In the genomic region with DNA sequence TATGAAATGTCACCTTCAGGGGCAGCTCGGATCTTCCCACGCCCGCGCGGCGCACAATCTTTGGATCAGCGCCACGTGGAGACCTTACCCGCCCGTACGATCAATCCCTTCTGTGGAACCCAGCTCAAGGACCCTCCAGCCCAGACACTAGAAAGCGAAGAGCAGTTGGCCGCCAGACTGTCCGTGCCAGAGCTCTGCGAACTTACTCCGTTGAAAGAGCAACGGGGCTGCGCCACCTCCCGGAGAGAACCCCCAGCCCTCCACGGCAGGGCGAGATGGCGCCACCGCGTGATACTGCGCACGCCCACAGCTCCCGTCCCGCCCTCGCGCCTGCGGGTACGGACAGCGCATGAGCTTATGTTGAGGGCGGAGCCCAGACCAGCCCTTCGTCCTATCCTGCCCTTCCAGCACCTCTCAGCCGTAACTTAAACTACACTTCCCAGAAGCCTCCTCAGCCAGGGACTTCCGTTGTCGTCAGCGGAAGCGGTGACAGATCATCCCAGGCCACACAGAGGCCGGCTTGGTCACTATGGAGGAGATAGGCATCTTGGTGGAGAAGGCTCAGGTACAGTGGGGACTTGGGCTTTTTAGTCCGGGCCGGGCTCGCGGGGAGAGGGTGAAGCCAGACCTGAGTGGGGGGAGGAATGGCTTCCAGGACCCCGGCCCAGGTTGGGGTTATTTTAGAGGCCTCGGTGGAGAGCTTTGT, we compare ENCODE assay signal across 1 cellular context.
TF ChIP-seq lines count a peak whose summit lies in the region.

A gene (plus strand): TSS at position 492 of the 706 bp plus-strand sequence. CDS start 38 bp downstream, at position 530.

TF ChIP-seq in K562, 482 proteins besides CTCF, POLR2A, EP300 and RAD21 (continued from another document and continues in another):
- TF ChIP-seq, protein P1, sequence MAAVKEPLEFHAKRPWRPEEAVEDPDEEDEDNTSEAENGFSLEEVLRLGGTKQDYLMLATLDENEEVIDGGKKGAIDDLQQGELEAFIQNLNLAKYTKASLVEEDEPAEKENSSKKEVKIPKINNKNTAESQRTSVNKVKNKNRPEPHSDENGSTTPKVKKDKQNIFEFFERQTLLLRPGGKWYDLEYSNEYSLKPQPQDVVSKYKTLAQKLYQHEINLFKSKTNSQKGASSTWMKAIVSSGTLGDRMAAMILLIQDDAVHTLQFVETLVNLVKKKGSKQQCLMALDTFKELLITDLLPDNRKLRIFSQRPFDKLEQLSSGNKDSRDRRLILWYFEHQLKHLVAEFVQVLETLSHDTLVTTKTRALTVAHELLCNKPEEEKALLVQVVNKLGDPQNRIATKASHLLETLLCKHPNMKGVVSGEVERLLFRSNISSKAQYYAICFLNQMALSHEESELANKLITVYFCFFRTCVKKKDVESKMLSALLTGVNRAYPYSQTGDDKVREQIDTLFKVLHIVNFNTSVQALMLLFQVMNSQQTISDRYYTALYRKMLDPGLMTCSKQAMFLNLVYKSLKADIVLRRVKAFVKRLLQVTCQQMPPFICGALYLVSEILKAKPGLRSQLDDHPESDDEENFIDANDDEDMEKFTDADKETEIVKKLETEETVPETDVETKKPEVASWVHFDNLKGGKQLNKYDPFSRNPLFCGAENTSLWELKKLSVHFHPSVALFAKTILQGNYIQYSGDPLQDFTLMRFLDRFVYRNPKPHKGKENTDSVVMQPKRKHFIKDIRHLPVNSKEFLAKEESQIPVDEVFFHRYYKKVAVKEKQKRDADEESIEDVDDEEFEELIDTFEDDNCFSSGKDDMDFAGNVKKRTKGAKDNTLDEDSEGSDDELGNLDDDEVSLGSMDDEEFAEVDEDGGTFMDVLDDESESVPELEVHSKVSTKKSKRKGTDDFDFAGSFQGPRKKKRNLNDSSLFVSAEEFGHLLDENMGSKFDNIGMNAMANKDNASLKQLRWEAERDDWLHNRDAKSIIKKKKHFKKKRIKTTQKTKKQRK (IDR thresholded peaks at IDR 0.05; ENCODE audit: borderline replicate concordance, low read depth, low read length) = no peak
- TF ChIP-seq PCBP2 (IDR thresholded peaks at IDR 0.05; ENCODE audit: low read depth, low read length, poor library complexity, severe bottlenecking) (no peak), IFI16 (CRISPR knock-in tag; IDR thresholded peaks at IDR 0.05) (no peak), ZNF184 (CRISPR knock-in tag; IDR thresholded peaks at IDR 0.05) (no peak), MCM3 (IDR thresholded peaks at IDR 0.05) (no peak), ZNF431 (CRISPR knock-in tag; IDR thresholded peaks at IDR 0.05) (no peak), OTX1 (CRISPR knock-in tag; IDR thresholded peaks at IDR 0.05) (no peak; the same call in 1 of the 2 replicates), SLC30A9 (CRISPR knock-in tag; IDR thresholded peaks at IDR 0.05) (no peak), CEBPB (tag; IDR thresholded peaks at IDR 0.05) (no peak), KAT8 (IDR thresholded peaks at IDR 0.05; ENCODE audit: low read depth) (no peak), SMC3 (conservative IDR thresholded peaks at IDR 0.05; ENCODE audit: insufficient read depth, low read depth, low read length) (peak; percentile 62), KDM4B (IDR thresholded peaks at IDR 0.05; ENCODE audit: borderline replicate concordance in 2 of 2, low read depth in 1 of 2) (peak in 1 of 2 experiments; percentile 78; a peak in 1 of 4 replicates), ZFPM2 (CRISPR knock-in tag; IDR thresholded peaks at IDR 0.05) (0 out of 2 replicates have a peak, but pooled peaks have one; percentile 42), ZEB2 (IDR thresholded peaks at IDR 0.05) (no peak; the same call in 1 of the 2 replicates), EP400 (IDR thresholded peaks at IDR 0.05) (peak; percentile 98), ZNF436 (CRISPR knock-in tag; IDR thresholded peaks at IDR 0.05) (no peak), STAT5A (IDR thresholded peaks at IDR 0.05; ENCODE audit: borderline replicate concordance, low read length) (no peak; the same call in 1 of the 2 replicates), PRPF4 (IDR thresholded peaks at IDR 0.05; ENCODE audit: insufficient read depth, low read depth, low read length, poor library complexity, severe bottlenecking) (no peak), HDAC8 (tag; IDR thresholded peaks at IDR 0.05) (no peak; the same call in 1 of the 2 replicates), BDP1 (IDR thresholded peaks at IDR 0.05; ENCODE audit: insufficient read depth, insufficient read length) (no peak), GATAD2B (IDR thresholded peaks at IDR 0.05; ENCODE audit: borderline replicate concordance) (no peak), BCOR (IDR thresholded peaks at IDR 0.05) (no peak), ETV1 (tag; conservative IDR thresholded peaks at IDR 0.05; ENCODE audit: low read depth) (peak; percentile 67), HMG20B (CRISPR knock-in tag; IDR thresholded peaks at IDR 0.05) (no peak), HLTF (IDR thresholded peaks at IDR 0.05) (no peak), XRCC5 (IDR thresholded peaks at IDR 0.05; ENCODE audit: low read depth, low read length) (0 out of 2 replicates have a peak, but pooled peaks have one; percentile 20), RNF2 (IDR thresholded peaks at IDR 0.05) (no peak; the same call in 1 of the 2 replicates), NBN (IDR thresholded peaks at IDR 0.05; ENCODE audit: low read depth) (no peak), RBM17 (IDR thresholded peaks at IDR 0.05; ENCODE audit: borderline replicate concordance, low read depth, low read length) (no peak), SAFB2 (IDR thresholded peaks at IDR 0.05; ENCODE audit: borderline replicate concordance, low read depth, low read length, severe bottlenecking) (no peak)
- TF ChIP-seq, protein P2, sequence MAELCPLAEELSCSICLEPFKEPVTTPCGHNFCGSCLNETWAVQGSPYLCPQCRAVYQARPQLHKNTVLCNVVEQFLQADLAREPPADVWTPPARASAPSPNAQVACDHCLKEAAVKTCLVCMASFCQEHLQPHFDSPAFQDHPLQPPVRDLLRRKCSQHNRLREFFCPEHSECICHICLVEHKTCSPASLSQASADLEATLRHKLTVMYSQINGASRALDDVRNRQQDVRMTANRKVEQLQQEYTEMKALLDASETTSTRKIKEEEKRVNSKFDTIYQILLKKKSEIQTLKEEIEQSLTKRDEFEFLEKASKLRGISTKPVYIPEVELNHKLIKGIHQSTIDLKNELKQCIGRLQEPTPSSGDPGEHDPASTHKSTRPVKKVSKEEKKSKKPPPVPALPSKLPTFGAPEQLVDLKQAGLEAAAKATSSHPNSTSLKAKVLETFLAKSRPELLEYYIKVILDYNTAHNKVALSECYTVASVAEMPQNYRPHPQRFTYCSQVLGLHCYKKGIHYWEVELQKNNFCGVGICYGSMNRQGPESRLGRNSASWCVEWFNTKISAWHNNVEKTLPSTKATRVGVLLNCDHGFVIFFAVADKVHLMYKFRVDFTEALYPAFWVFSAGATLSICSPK (IDR thresholded peaks at IDR 0.05; ENCODE audit: borderline replicate concordance) = no peak
- TF ChIP-seq, protein P3, sequence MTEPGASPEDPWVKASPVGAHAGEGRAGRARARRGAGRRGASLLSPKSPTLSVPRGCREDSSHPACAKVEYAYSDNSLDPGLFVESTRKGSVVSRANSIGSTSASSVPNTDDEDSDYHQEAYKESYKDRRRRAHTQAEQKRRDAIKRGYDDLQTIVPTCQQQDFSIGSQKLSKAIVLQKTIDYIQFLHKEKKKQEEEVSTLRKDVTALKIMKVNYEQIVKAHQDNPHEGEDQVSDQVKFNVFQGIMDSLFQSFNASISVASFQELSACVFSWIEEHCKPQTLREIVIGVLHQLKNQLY (CRISPR knock-in tag; conservative IDR thresholded peaks at IDR 0.05) = peak in 1 of 2 experiments; percentile 58; a peak in 1 of 4 replicates
- TF ChIP-seq, protein P4, sequence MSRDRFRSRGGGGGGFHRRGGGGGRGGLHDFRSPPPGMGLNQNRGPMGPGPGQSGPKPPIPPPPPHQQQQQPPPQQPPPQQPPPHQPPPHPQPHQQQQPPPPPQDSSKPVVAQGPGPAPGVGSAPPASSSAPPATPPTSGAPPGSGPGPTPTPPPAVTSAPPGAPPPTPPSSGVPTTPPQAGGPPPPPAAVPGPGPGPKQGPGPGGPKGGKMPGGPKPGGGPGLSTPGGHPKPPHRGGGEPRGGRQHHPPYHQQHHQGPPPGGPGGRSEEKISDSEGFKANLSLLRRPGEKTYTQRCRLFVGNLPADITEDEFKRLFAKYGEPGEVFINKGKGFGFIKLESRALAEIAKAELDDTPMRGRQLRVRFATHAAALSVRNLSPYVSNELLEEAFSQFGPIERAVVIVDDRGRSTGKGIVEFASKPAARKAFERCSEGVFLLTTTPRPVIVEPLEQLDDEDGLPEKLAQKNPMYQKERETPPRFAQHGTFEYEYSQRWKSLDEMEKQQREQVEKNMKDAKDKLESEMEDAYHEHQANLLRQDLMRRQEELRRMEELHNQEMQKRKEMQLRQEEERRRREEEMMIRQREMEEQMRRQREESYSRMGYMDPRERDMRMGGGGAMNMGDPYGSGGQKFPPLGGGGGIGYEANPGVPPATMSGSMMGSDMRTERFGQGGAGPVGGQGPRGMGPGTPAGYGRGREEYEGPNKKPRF (IDR thresholded peaks at IDR 0.05; ENCODE audit: low read depth, low read length) = no peak
- TF ChIP-seq, protein P5, sequence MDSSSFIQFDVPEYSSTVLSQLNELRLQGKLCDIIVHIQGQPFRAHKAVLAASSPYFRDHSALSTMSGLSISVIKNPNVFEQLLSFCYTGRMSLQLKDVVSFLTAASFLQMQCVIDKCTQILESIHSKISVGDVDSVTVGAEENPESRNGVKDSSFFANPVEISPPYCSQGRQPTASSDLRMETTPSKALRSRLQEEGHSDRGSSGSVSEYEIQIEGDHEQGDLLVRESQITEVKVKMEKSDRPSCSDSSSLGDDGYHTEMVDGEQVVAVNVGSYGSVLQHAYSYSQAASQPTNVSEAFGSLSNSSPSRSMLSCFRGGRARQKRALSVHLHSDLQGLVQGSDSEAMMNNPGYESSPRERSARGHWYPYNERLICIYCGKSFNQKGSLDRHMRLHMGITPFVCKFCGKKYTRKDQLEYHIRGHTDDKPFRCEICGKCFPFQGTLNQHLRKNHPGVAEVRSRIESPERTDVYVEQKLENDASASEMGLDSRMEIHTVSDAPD (CRISPR knock-in tag; IDR thresholded peaks at IDR 0.05) = no peak
- TF ChIP-seq, protein P6, sequence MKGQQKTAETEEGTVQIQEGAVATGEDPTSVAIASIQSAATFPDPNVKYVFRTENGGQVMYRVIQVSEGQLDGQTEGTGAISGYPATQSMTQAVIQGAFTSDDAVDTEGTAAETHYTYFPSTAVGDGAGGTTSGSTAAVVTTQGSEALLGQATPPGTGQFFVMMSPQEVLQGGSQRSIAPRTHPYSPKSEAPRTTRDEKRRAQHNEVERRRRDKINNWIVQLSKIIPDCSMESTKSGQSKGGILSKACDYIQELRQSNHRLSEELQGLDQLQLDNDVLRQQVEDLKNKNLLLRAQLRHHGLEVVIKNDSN (CRISPR knock-in tag; IDR thresholded peaks at IDR 0.05) = peak; percentile 85
- TF ChIP-seq, protein P7, sequence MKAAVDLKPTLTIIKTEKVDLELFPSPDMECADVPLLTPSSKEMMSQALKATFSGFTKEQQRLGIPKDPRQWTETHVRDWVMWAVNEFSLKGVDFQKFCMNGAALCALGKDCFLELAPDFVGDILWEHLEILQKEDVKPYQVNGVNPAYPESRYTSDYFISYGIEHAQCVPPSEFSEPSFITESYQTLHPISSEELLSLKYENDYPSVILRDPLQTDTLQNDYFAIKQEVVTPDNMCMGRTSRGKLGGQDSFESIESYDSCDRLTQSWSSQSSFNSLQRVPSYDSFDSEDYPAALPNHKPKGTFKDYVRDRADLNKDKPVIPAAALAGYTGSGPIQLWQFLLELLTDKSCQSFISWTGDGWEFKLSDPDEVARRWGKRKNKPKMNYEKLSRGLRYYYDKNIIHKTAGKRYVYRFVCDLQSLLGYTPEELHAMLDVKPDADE (conservative IDR thresholded peaks at IDR 0.05; ENCODE audit: control insufficient read depth, low read depth, low read length) = peak; percentile 92
- TF ChIP-seq, protein P8, sequence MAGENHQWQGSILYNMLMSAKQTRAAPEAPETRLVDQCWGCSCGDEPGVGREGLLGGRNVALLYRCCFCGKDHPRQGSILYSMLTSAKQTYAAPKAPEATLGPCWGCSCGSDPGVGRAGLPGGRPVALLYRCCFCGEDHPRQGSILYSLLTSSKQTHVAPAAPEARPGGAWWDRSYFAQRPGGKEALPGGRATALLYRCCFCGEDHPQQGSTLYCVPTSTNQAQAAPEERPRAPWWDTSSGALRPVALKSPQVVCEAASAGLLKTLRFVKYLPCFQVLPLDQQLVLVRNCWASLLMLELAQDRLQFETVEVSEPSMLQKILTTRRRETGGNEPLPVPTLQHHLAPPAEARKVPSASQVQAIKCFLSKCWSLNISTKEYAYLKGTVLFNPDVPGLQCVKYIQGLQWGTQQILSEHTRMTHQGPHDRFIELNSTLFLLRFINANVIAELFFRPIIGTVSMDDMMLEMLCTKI (IDR thresholded peaks at IDR 0.05; ENCODE audit: partially characterized antibody) = no peak
- TF ChIP-seq, protein P9, sequence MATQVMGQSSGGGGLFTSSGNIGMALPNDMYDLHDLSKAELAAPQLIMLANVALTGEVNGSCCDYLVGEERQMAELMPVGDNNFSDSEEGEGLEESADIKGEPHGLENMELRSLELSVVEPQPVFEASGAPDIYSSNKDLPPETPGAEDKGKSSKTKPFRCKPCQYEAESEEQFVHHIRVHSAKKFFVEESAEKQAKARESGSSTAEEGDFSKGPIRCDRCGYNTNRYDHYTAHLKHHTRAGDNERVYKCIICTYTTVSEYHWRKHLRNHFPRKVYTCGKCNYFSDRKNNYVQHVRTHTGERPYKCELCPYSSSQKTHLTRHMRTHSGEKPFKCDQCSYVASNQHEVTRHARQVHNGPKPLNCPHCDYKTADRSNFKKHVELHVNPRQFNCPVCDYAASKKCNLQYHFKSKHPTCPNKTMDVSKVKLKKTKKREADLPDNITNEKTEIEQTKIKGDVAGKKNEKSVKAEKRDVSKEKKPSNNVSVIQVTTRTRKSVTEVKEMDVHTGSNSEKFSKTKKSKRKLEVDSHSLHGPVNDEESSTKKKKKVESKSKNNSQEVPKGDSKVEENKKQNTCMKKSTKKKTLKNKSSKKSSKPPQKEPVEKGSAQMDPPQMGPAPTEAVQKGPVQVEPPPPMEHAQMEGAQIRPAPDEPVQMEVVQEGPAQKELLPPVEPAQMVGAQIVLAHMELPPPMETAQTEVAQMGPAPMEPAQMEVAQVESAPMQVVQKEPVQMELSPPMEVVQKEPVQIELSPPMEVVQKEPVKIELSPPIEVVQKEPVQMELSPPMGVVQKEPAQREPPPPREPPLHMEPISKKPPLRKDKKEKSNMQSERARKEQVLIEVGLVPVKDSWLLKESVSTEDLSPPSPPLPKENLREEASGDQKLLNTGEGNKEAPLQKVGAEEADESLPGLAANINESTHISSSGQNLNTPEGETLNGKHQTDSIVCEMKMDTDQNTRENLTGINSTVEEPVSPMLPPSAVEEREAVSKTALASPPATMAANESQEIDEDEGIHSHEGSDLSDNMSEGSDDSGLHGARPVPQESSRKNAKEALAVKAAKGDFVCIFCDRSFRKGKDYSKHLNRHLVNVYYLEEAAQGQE (CRISPR knock-in tag; IDR thresholded peaks at IDR 0.05; ENCODE audit: low read depth) = no peak
- TF ChIP-seq, protein P10, sequence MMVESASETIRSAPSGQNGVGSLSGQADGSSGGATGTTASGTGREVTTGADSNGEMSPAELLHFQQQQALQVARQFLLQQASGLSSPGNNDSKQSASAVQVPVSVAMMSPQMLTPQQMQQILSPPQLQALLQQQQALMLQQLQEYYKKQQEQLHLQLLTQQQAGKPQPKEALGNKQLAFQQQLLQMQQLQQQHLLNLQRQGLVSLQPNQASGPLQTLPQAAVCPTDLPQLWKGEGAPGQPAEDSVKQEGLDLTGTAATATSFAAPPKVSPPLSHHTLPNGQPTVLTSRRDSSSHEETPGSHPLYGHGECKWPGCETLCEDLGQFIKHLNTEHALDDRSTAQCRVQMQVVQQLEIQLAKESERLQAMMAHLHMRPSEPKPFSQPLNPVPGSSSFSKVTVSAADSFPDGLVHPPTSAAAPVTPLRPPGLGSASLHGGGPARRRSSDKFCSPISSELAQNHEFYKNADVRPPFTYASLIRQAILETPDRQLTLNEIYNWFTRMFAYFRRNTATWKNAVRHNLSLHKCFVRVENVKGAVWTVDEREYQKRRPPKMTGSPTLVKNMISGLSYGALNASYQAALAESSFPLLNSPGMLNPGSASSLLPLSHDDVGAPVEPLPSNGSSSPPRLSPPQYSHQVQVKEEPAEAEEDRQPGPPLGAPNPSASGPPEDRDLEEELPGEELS (CRISPR knock-in tag; IDR thresholded peaks at IDR 0.05; ENCODE audit: borderline replicate concordance) = peak; percentile 42; the same call in 1 of the 2 replicates
